Comparison of ENCODE assay signal across 9 cellular contexts in the genomic region with DNA sequence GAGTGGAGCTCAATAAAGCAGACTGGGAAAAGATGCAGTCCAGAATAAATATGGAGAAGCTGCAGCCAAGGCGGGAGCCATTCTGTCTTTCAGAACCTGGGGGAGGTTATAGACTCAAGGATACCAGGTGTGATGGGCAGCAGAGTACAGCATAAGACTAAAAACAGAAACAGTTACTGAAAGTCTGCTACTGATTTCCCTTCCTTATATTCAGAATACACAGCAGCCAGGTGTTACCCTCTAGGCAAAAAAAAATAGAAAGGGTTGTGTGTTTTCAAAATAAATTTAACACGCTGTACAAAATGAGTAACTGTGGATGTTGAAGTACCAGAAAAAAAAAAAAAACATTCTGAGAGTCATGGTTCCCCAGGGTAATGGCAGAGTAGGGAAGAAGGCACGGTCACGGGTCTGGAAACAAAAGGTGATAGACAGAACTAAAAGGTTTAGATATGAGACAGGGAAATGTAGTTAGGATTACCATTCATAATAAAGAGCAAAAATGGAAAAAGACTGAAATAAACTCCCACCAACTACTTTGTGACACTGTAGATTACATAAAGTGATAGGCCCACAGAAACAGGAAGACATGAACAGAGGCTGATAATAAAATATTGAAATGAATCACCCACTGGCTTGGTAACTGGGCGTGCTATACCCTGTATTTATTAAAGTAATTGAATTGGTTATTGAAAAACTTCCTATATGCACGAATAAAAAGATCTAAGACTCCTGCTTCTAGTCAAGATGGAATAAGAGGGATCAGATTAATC. TPM values are rescaled to one million over a fixed set of nuclear protein-coding genes. Genes with fewer than 3 reads are reported as not detected.
A peak's percentile ranks its signal among the peaks of the same experiment; 100 is the strongest.
DNase-seq lines count a peak whose midpoint lies in the region; ATAC-seq and TF ChIP-seq lines count a peak whose summit lies in the region.
"Had no signal": no experiment of that assay in that cellular context is flagged by ENCODE, and none has a peak within 500 bp of the region (broad histone marks: within the 10 kb centered on the region; RNA-seq: fewer than 3 reads in every experiment).

No MANE protein-coding gene starts in this region.

- DNase-seq in SW480 (ENCODE audit: low spot score), result no peak
- no peak for DNase-seq in NCI-H2081 treated with DMSO at 0.1 percent for 48 hours (lab: John Stamatoyannopoulos, UW)
- no peak for DNase-seq in omental fat pad (ENCODE audit: low spot score)
- DNase-seq in amniotic stem cell (lab: John Stamatoyannopoulos, UW), result no peak
- DNase-seq: stimulated activated CD4-positive, alpha-beta T cell treated with anti-CD3 and anti-CD28 coated beads, Interleukin-15, amount 100 ng/mL, for 24 hours had no signal

- ATAC-seq in GM18498 (IDR thresholded peaks at IDR 0.05; ENCODE audit: unreplicated experiment) (peak; percentile 100), GM19455 (IDR thresholded peaks at IDR 0.05; ENCODE audit: unreplicated experiment) (peak; percentile 99), HG02884 (IDR thresholded peaks at IDR 0.05; ENCODE audit: unreplicated experiment) (peak; percentile 99), HG03558 (IDR thresholded peaks at IDR 0.05; ENCODE audit: extremely low read depth, unreplicated experiment) (peak; percentile 99), omental fat pad (ENCODE audit: low FRiP score) (no peak)

- no peak for TF ChIP-seq CTCF in omental fat pad (IDR thresholded peaks at IDR 0.05)

RNA-seq across cellular contexts. Expression of a gene that starts 10.8 kb away (rescaled TPM):
- total RNA-seq in omental fat pad, result 10 to 100 TPM in 1 of 4 donors, 1 to 10 TPM in 2, under 1 TPM in 1; 0.47 to 12.7 (median 1.9) TPM
